In genomic region chr2:198004921-198005829, GRCh38 we compare ENCODE assay signal across 9 cellular contexts.
DNase-seq lines count a peak whose midpoint lies in the region; ATAC-seq, FAIRE-seq and TF ChIP-seq lines count a peak whose summit lies in the region.
"Had no signal": no experiment of that assay in that cellular context is flagged by ENCODE, and none has a peak within 500 bp of the region (broad histone marks: within the 10 kb centered on the region; RNA-seq: fewer than 3 reads in every experiment).

No MANE protein-coding gene starts in this region.

- H3K4me2 ChIP-seq in K562 (ENCODE audit: insufficient read depth, low read length), result peak overlapping the region; percentile 59

- no peak for FAIRE-seq in K562 (lab: Jason Lieb, UNC)

- H3K9me1 ChIP-seq in K562 (ENCODE audit: control insufficient read depth, insufficient read depth, low read length), result no peaks in the 10 kb centered on the region

- H4K20me1 ChIP-seq in K562 (replicated peaks; ENCODE audit: control insufficient read depth, insufficient read depth, low read length), result no peaks in the 10 kb centered on the region

- H2AFZ ChIP-seq in K562 (ENCODE audit: low read depth, low read length), result peak overlapping the region; percentile 63

- peak overlapping the region in 6 of 8 donors; percentile 13 to 86 (median 70) for H3K27ac Mint-ChIP-seq in CD8-positive, alpha-beta memory T cell

- CTCF ChIA-PET in CD8-positive, alpha-beta memory T cell (lab: Charles Lee), result no interaction called here
- CTCF ChIA-PET in K562 (lab: Yijun Ruan, JAX; ENCODE audit: low intra/inter-chr PET ratio), result no interaction called here

- TF ChIP-seq RAD21 in K562 (CRISPR knock-in tag; conservative IDR thresholded peaks at IDR 0.05 in 1 of 2, IDR thresholded peaks at IDR 0.05 in 1 of 2), result no peak

- peaks cover 0 to 2% of the 10 kb centered on the region in 2 donors for H3K27me3 Mint-ChIP-seq in CD8-positive, alpha-beta memory T cell

- H3K9me3 ChIP-seq in CD8-positive, alpha-beta memory T cell (ENCODE audit: low read length), result no peaks in the 10 kb centered on the region
- no peaks in the 10 kb centered on the region; the same call in 1 of the 2 replicates for H3K9me3 ChIP-seq in K562 (replicated peaks; ENCODE audit: control insufficient read depth, insufficient read depth, low read depth, low read length)

- H3K9ac ChIP-seq in K562 (ENCODE audit: insufficient read depth in 1 of 2, low read depth in 2 of 2, low read length in 2 of 2), result peak overlapping the region in 1 of 2 experiments; percentile 57; a peak in 1 of 4 replicates

- intact Hi-C loops in K562 (cut with micrococcal nuclease), result no loop called here

- no TSS peak for BruUV-seq in K562 (replicated peaks; lab: Mats Ljungman, UMichigan)

- TF ChIP-seq CTCF in K562 (IDR thresholded peaks at IDR 0.05 in 2 of 3, conservative IDR thresholded peaks at IDR 0.05 in 1 of 3; ENCODE audit: insufficient read depth in 2 of 3, low read depth in 1 of 3, low read length in 3 of 3), result no peak
- TF ChIP-seq CTCF in foreskin fibroblast (IDR thresholded peaks at IDR 0.05; ENCODE audit: low read depth, low read length), result no peak

- peaks cover 5 to 11% (median 7%) of the 10 kb centered on the region in 5 donors for H3K9me3 Mint-ChIP-seq in CD8-positive, alpha-beta memory T cell

- peaks cover 9 to 39% (median 11%) of the 10 kb centered on the region in 3 donors for H3K4me1 Mint-ChIP-seq in CD8-positive, alpha-beta memory T cell

- H3K79me2 ChIP-seq in K562 (ENCODE audit: control insufficient read depth, insufficient read depth, low read length), result peaks cover 46% of the 10 kb centered on the region; the same call in 2 of the 3 replicates

- POLR2A ChIA-PET in CD8-positive, alpha-beta memory T cell (lab: Charles Lee), result no interaction called here
- POLR2A ChIA-PET in K562 (lab: Yijun Ruan, JAX), result interaction anchor here (0.8 to 2.3 kb wide), 2 partner anchors 8 to 12 kb away, joined by 5 to 10 read pairs; no protein-coding TSS in a partner anchor

- no peak for TF ChIP-seq POLR2A in K562 (conservative IDR thresholded peaks at IDR 0.05)

- TF ChIP-seq EP300 in K562 (IDR thresholded peaks at IDR 0.05; ENCODE audit: low read length), result no peak

- 53% methylated on average over 12 of the region's 12 CpGs for WGBS in K562 (ENCODE audit: insufficient coverage, low coverage, missing lambda C conversion rate)

- peak overlapping the region; percentile 11 for H3K4me3 ChIP-seq in CD8-positive, alpha-beta memory T cell (ENCODE audit: low read length)
- H3K4me3 ChIP-seq in K562, result no peak overlapping the region
- no peak overlapping the region for H3K4me3 ChIP-seq in foreskin fibroblast (ENCODE audit: low read depth in 1 of 2, low read length in 2 of 2)

- no peak overlapping the region for H3K27ac ChIP-seq in CD8-positive, alpha-beta memory T cell (ENCODE audit: low read depth, low read length)
- peak overlapping the region; percentile 35; the same call in 2 of the 3 replicates for H3K27ac ChIP-seq in K562 (ENCODE audit: extremely low read depth, low read depth, low read length)

- no peak for DNase-seq in CD8-positive, alpha-beta memory T cell
- DNase-seq in K562 (ENCODE audit: extremely low read depth in 1 of 4, low spot score in 3 of 4) (no peak), SHP77 treated with DMSO at 0.1 percent for 48 hours (lab: John Stamatoyannopoulos, UW) (no peak), GF-D8 (lab: John Stamatoyannopoulos, UW) (no peak), foreskin fibroblast (no peak), A172 (ENCODE audit: low spot score) (no peak)
- DNase-seq: NCI-H1417 had no signal

- peak overlapping the region; percentile 22 to 84 (median 44) for H3K4me3 Mint-ChIP-seq in CD8-positive, alpha-beta memory T cell

- H3K36me3 ChIP-seq in CD8-positive, alpha-beta memory T cell (ENCODE audit: insufficient read depth, low read length), result no peaks in the 10 kb centered on the region
- no peaks in the 10 kb centered on the region for H3K36me3 ChIP-seq in K562 (ENCODE audit: control insufficient read depth, insufficient read depth, low read length)

- ATAC-seq in GM19463 (IDR thresholded peaks at IDR 0.05; ENCODE audit: unreplicated experiment), result peak; percentile 88
- ATAC-seq in HG03354 (IDR thresholded peaks at IDR 0.05; ENCODE audit: poor library complexity, severe bottlenecking, unreplicated experiment), result peak; percentile 82
- peak; percentile 68 for ATAC-seq in K562

- H3K36me3 Mint-ChIP-seq in CD8-positive, alpha-beta memory T cell, result peaks cover 0 to 4% (median 3%) of the 10 kb centered on the region in 3 donors

- no peaks in the 10 kb centered on the region for H3K27me3 ChIP-seq in CD8-positive, alpha-beta memory T cell (ENCODE audit: insufficient read depth, low read length, poor library complexity, severe bottlenecking)
- no peaks in the 10 kb centered on the region for H3K27me3 ChIP-seq in K562 (ENCODE audit: control insufficient read depth in 2 of 2, insufficient read depth in 2 of 2, low read length in 2 of 2)

- peaks cover 6% of the 10 kb centered on the region for H3K4me1 ChIP-seq in CD8-positive, alpha-beta memory T cell (ENCODE audit: insufficient read depth, low read length)
- peaks cover 0 to 22% of the 10 kb centered on the region in 2 experiments; a peak in 4 of 5 replicates for H3K4me1 ChIP-seq in K562 (replicated peaks in 1 of 2; ENCODE audit: control insufficient read depth in 2 of 2, insufficient read depth in 2 of 2, low read length in 2 of 2)

- in situ Hi-C loops in K562 (cut with MboI), result no loop called here

TF ChIP-seq in K562, 482 proteins besides CTCF, POLR2A, EP300 and RAD21:
- no peak for TF ChIP-seq SMAD1 (IDR thresholded peaks at IDR 0.05; ENCODE audit: low read depth, low read length, partially characterized antibody)
- 0 out of 2 replicates have a peak, but pooled peaks have one; percentile 4 for TF ChIP-seq ZNF316 (IDR thresholded peaks at IDR 0.05)
- TF ChIP-seq HMBOX1 (IDR thresholded peaks at IDR 0.05), result 0 out of 2 replicates have a peak, but pooled peaks have one; percentile 15
